11 cellular contexts compared by ENCODE assay signal in genomic region chr2:40401896-40402295, GRCh38. TPM values are rescaled to one million over a fixed set of nuclear protein-coding genes. Genes with fewer than 3 reads are reported as not detected.
DNase-seq lines count a peak whose midpoint lies in the region; ATAC-seq and TF ChIP-seq lines count a peak whose summit lies in the region.
"Had no signal": no experiment of that assay in that cellular context is flagged by ENCODE, and none has a peak within 500 bp of the region (broad histone marks: within the 10 kb centered on the region; RNA-seq: fewer than 3 reads in every experiment).

No MANE protein-coding gene starts in this region.

- peak; percentile 97 for DNase-seq in A172 (ENCODE audit: low spot score)
- peak; percentile 97 for DNase-seq in HCEC 1CT
- DNase-seq in fibroblast of the conjunctiva (ENCODE audit: low read depth), result peak; percentile 57
- no peak for DNase-seq in NCI-H1694 (lab: John Stamatoyannopoulos, UW)
- DNase-seq in AG08396 (ENCODE audit: low spot score), result no peak
- DNase-seq: activated gamma-delta T cell treated with Interleukin-2 at 50 U/mL for 16 hours; CD4-positive, alpha-beta T cell; psoas muscle had no signal

- ATAC-seq in SK-N-SH treated with all-trans-retinoic acid at 6 μM for 48 hours (peak; percentile 33; the same call in 2 of the 3 replicates), GM19467 (IDR thresholded peaks at IDR 0.05; ENCODE audit: unreplicated experiment) (no peak), GM19395 (IDR thresholded peaks at IDR 0.05; ENCODE audit: unreplicated experiment) (no peak)
- ATAC-seq: psoas muscle had no signal

TF ChIP-seq in SK-N-SH treated with all-trans-retinoic acid at 6 μM for 48 hours, 23 proteins besides CTCF, POLR2A, EP300 and RAD21:
- 0 out of 2 replicates have a peak, but pooled peaks have one; percentile 18 for TF ChIP-seq ZFP3 (CRISPR knock-in tag; IDR thresholded peaks at IDR 0.05)
- TF ChIP-seq, protein P1, sequence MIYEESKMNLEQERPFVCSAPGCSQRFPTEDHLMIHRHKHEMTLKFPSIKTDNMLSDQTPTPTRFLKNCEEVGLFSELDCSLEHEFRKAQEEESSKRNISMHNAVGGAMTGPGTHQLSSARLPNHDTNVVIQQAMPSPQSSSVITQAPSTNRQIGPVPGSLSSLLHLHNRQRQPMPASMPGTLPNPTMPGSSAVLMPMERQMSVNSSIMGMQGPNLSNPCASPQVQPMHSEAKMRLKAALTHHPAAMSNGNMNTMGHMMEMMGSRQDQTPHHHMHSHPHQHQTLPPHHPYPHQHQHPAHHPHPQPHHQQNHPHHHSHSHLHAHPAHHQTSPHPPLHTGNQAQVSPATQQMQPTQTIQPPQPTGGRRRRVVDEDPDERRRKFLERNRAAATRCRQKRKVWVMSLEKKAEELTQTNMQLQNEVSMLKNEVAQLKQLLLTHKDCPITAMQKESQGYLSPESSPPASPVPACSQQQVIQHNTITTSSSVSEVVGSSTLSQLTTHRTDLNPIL (CRISPR knock-in tag; IDR thresholded peaks at IDR 0.05; ENCODE audit: low read depth), result 0 out of 2 replicates have a peak, but pooled peaks have one; percentile 10
- peak; percentile 33; the same call in 1 of the 2 replicates for TF ChIP-seq ISL1 (CRISPR knock-in tag; IDR thresholded peaks at IDR 0.05)
- TF ChIP-seq BACH2 (CRISPR knock-in tag; IDR thresholded peaks at IDR 0.05; ENCODE audit: borderline replicate concordance), result no peak
- no peak for TF ChIP-seq ESRRG (CRISPR knock-in tag; IDR thresholded peaks at IDR 0.05)
- TF ChIP-seq CSDC2 (CRISPR knock-in tag; IDR thresholded peaks at IDR 0.05), result peak; percentile 72; the same call in 1 of the 2 replicates

RNA-seq across cellular contexts. Expression of gene SLC8A1, which starts 50.0 kb away (rescaled TPM):
- 34.5 and 37.6 TPM in 2 replicates for total RNA-seq in A172 (2014; rRNA removed; shearing (Covaris generic))

Comparison
In these comparisons a context has a peak if more than half of its experiments do, and no peak if none do; other contexts are left out.
1. DNase-seq: peak in A172 (single experiment), HCEC 1CT (single experiment) and fibroblast of the conjunctiva (single experiment); none in NCI-H1694 (single experiment) and AG08396 (single experiment).